In the genomic region with DNA sequence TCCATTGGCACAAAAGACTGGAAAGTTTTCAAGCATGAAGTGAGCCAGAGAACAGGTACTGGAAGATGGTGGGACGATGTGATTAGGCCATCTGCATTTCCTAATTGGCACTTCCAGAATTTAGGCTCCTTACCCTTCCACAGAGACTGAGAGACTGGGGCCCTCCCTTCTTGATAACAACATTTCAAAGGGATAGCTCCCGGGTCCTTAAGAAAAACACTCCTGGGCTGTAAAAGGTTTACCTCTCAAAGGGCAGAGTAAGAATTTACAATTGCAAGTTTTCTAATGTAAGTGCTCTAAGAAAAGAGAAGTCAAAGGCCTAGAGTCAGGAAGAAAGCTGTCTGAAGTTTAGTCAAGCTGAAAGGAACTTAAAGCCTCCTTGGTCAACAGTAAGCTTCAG, we compare ENCODE assay signal across 14 cellular contexts.
A peak's percentile ranks its signal among the peaks of the same experiment; 100 is the strongest.
DNase-seq lines count a peak whose midpoint lies in the region; ATAC-seq and TF ChIP-seq lines count a peak whose summit lies in the region.
"Had no signal": no experiment of that assay in that cellular context is flagged by ENCODE, and none has a peak within 500 bp of the region (broad histone marks: within the 10 kb centered on the region; RNA-seq: fewer than 3 reads in every experiment).

No MANE protein-coding gene starts in this region.

- no peak for TF ChIP-seq POLR2A in uterus (IDR thresholded peaks at IDR 0.05)

- H3K9me3 Mint-ChIP-seq in GM23338 = peaks cover 10% of the 10 kb centered on the region; the same call in 2 of the 3 replicates
- no peaks in the 10 kb centered on the region for H3K9me3 Mint-ChIP-seq in WTC11
- H3K9me3 Mint-ChIP-seq in nephron progenitor cell = no peaks in the 10 kb centered on the region
- no peaks in the 10 kb centered on the region for H3K9me3 Mint-ChIP-seq in activated T-helper 1 cell treated with anti-CD3 and anti-CD28 coated beads, Interleukin-12 subunit alpha, Interleukin-12 subunit beta, Interleukin-2, Interleukin-4 antibody, amounts not matched to agents 30 ng/mL and 10 ng/mL and 1 ng/mL, durations not matched to agents 14 hours and 24 hours and 36 hours

- H3K4me3 ChIP-seq in GM23338 (no peak overlapping the region), uterus (no peak overlapping the region)

- no peaks in the 10 kb centered on the region for H3K79me2 ChIP-seq in GM23338 (replicated peaks; ENCODE audit: insufficient read depth)

- 0 out of 2 replicates have a peak, but pooled peaks cover 4% of the 10 kb centered on the region for H3K4me1 ChIP-seq in GM23338 (ENCODE audit: insufficient read depth)
- H3K4me1 ChIP-seq in uterus = no peaks in the 10 kb centered on the region

- H3K27me3 ChIP-seq in GM23338 (ENCODE audit: insufficient read depth) = peaks cover 36% of the 10 kb centered on the region
- H3K27me3 ChIP-seq in uterus = no peaks in the 10 kb centered on the region

- H3K4me2 ChIP-seq in GM23338 = no peak overlapping the region

- peaks cover 35% of the 10 kb centered on the region for H3K27me3 Mint-ChIP-seq in GM23338 (ENCODE audit: insufficient read depth, low read depth, poor library complexity)
- peaks cover 94% of the 10 kb centered on the region for H3K27me3 Mint-ChIP-seq in WTC11 (ENCODE audit: low read depth)
- no peaks in the 10 kb centered on the region for H3K27me3 Mint-ChIP-seq in nephron progenitor cell (ENCODE audit: low read depth, poor library complexity)
- peaks cover 2% of the 10 kb centered on the region for H3K27me3 Mint-ChIP-seq in activated T-helper 1 cell treated with anti-CD3 and anti-CD28 coated beads, Interleukin-12 subunit alpha, Interleukin-12 subunit beta, Interleukin-2, Interleukin-4 antibody, amounts not matched to agents 30 ng/mL and 10 ng/mL and 1 ng/mL, durations not matched to agents 14 hours and 24 hours and 36 hours (ENCODE audit: insufficient read depth)

- H3K9me3 ChIP-seq in uterus = no peaks in the 10 kb centered on the region

- no peaks in the 10 kb centered on the region for H3K9me2 ChIP-seq in GM23338 (ENCODE audit: insufficient read depth)

- H3K27ac ChIP-seq in GM23338 (ENCODE audit: low read depth) (no peak overlapping the region), uterus (no peak overlapping the region)

- H3K4me3 Mint-ChIP-seq in GM23338 (no peak overlapping the region), WTC11 (no peak overlapping the region), nephron progenitor cell (no peak overlapping the region)
- H3K4me3 Mint-ChIP-seq in activated T-helper 1 cell treated with anti-CD3 and anti-CD28 coated beads, Interleukin-12 subunit alpha, Interleukin-12 subunit beta, Interleukin-2, Interleukin-4 antibody, amounts not matched to agents 30 ng/mL and 10 ng/mL and 1 ng/mL, durations not matched to agents 14 hours and 24 hours and 36 hours = no peak overlapping the region
- H3K4me3 Mint-ChIP-seq: CD14-positive monocyte; CD8-positive, alpha-beta T cell; HFFc6 had no signal

- POLR2A ChIA-PET in WTC11 (lab: Charles Lee) = no interaction called here

- ATAC-seq in GM23338 (peak; percentile 88), WTC11 (peak; percentile 94), HG02885 (IDR thresholded peaks at IDR 0.05; ENCODE audit: poor library complexity, unreplicated experiment) (no peak)
- ATAC-seq: CD8-positive, alpha-beta T cell had no signal

- intact Hi-C loops in uterus (cut with DNase I; ENCODE audit: low total_unique reads) = no loop called here
- intact Hi-C loops in activated T-helper 1 cell treated with anti-CD3 and anti-CD28 coated beads, Interleukin-12 subunit alpha, Interleukin-12 subunit beta, Interleukin-2, Interleukin-4 antibody, amounts not matched to agents 30 ng/mL and 10 ng/mL and 1 ng/mL, durations not matched to agents 14 hours and 24 hours and 36 hours (cut with micrococcal nuclease) = no loop called here

- no peaks in the 10 kb centered on the region for H3F3A ChIP-seq in GM23338 (replicated peaks; ENCODE audit: low read depth)

- DNase-seq in GM23338 (ENCODE audit: low spot score) (no peak), WTC11 (ENCODE audit: low spot score) (no peak), nephron progenitor cell (no peak), germinal center (ENCODE audit: low spot score) (no peak), uterus (no peak)
- DNase-seq in activated T-helper 1 cell treated with anti-CD3 and anti-CD28 coated beads, Interleukin-12 subunit alpha, Interleukin-12 subunit beta, Interleukin-2, Interleukin-4 antibody, amounts not matched to agents 30 ng/mL and 10 ng/mL and 1 ng/mL, durations not matched to agents 14 hours and 24 hours and 36 hours (ENCODE audit: low spot score) = no peak
- DNase-seq: CD8-positive, alpha-beta T cell; COR-L47; DND-41; GF-D8; HCEC 1CT; HFFc6 had no signal

- no peaks in the 10 kb centered on the region for H4K20me1 ChIP-seq in GM23338 (replicated peaks; ENCODE audit: insufficient read depth)

- CTCF ChIA-PET in WTC11 (lab: Charles Lee) = no interaction called here

- H3K4me1 Mint-ChIP-seq in GM23338 (peaks cover 15% of the 10 kb centered on the region), WTC11 (peaks cover 21% of the 10 kb centered on the region), nephron progenitor cell (peaks cover 25% of the 10 kb centered on the region)
- H3K4me1 Mint-ChIP-seq in activated T-helper 1 cell treated with anti-CD3 and anti-CD28 coated beads, Interleukin-12 subunit alpha, Interleukin-12 subunit beta, Interleukin-2, Interleukin-4 antibody, amounts not matched to agents 30 ng/mL and 10 ng/mL and 1 ng/mL, durations not matched to agents 14 hours and 24 hours and 36 hours (ENCODE audit: low read depth) = no peaks in the 10 kb centered on the region
- H3K4me1 Mint-ChIP-seq: CD14-positive monocyte had no signal

- TF ChIP-seq CTCF in GM23338 (conservative IDR thresholded peaks at IDR 0.05; ENCODE audit: low read depth in 2 of 2) (no peak), WTC11 (IDR thresholded peaks at IDR 0.05) (no peak), nephron progenitor cell (IDR thresholded peaks at IDR 0.05) (no peak), uterus (IDR thresholded peaks at IDR 0.05) (no peak)

- H3K27ac Mint-ChIP-seq in GM23338 (no peak overlapping the region), WTC11 (no peak overlapping the region), nephron progenitor cell (peak overlapping the region; percentile 62)
- H3K27ac Mint-ChIP-seq in activated T-helper 1 cell treated with anti-CD3 and anti-CD28 coated beads, Interleukin-12 subunit alpha, Interleukin-12 subunit beta, Interleukin-2, Interleukin-4 antibody, amounts not matched to agents 30 ng/mL and 10 ng/mL and 1 ng/mL, durations not matched to agents 14 hours and 24 hours and 36 hours = no peak overlapping the region
- H3K27ac Mint-ChIP-seq: CD14-positive monocyte; CD8-positive, alpha-beta T cell; HFFc6 had no signal

- H3K36me3 ChIP-seq in GM23338 (ENCODE audit: insufficient read depth) (no peaks in the 10 kb centered on the region), uterus (no peaks in the 10 kb centered on the region)

- H2AFZ ChIP-seq in GM23338 = no peak overlapping the region

- H3K36me3 Mint-ChIP-seq in GM23338 (ENCODE audit: low read depth) (no peaks in the 10 kb centered on the region), WTC11 (no peaks in the 10 kb centered on the region), nephron progenitor cell (ENCODE audit: low read depth) (no peaks in the 10 kb centered on the region)
- H3K36me3 Mint-ChIP-seq in activated T-helper 1 cell treated with anti-CD3 and anti-CD28 coated beads, Interleukin-12 subunit alpha, Interleukin-12 subunit beta, Interleukin-2, Interleukin-4 antibody, amounts not matched to agents 30 ng/mL and 10 ng/mL and 1 ng/mL, durations not matched to agents 14 hours and 24 hours and 36 hours (ENCODE audit: low read depth) = no peaks in the 10 kb centered on the region
- H3K36me3 Mint-ChIP-seq: CD14-positive monocyte; CD8-positive, alpha-beta T cell had no signal

TF ChIP-seq in GM23338, 12 proteins besides CTCF, POLR2A, EP300 and RAD21:
- no peak for TF ChIP-seq STAT1 (IDR thresholded peaks at IDR 0.05; ENCODE audit: unreplicated experiment)
- no peak for TF ChIP-seq ZNF114 (CRISPR knock-in tag; IDR thresholded peaks at IDR 0.05)

TF ChIP-seq in WTC11, 78 proteins besides CTCF, POLR2A, EP300 and RAD21 (continues in another document):
- TF ChIP-seq, protein P1, sequence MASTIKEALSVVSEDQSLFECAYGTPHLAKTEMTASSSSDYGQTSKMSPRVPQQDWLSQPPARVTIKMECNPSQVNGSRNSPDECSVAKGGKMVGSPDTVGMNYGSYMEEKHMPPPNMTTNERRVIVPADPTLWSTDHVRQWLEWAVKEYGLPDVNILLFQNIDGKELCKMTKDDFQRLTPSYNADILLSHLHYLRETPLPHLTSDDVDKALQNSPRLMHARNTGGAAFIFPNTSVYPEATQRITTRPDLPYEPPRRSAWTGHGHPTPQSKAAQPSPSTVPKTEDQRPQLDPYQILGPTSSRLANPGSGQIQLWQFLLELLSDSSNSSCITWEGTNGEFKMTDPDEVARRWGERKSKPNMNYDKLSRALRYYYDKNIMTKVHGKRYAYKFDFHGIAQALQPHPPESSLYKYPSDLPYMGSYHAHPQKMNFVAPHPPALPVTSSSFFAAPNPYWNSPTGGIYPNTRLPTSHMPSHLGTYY (CRISPR knock-in tag; IDR thresholded peaks at IDR 0.05) = no peak
- TF ChIP-seq KAT7 (CRISPR knock-in tag; IDR thresholded peaks at IDR 0.05; ENCODE audit: borderline replicate concordance) (no peak), NFATC4 (CRISPR knock-in tag; IDR thresholded peaks at IDR 0.05) (no peak), FOXK1 (CRISPR knock-in tag; IDR thresholded peaks at IDR 0.05) (no peak), MXD4 (CRISPR knock-in tag; IDR thresholded peaks at IDR 0.05; ENCODE audit: borderline replicate concordance) (no peak), ZNF396 (CRISPR knock-in tag; IDR thresholded peaks at IDR 0.05; ENCODE audit: borderline replicate concordance) (no peak)
- TF ChIP-seq, protein P2, sequence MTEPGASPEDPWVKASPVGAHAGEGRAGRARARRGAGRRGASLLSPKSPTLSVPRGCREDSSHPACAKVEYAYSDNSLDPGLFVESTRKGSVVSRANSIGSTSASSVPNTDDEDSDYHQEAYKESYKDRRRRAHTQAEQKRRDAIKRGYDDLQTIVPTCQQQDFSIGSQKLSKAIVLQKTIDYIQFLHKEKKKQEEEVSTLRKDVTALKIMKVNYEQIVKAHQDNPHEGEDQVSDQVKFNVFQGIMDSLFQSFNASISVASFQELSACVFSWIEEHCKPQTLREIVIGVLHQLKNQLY (CRISPR knock-in tag; IDR thresholded peaks at IDR 0.05) = no peak
- TF ChIP-seq, protein P3, sequence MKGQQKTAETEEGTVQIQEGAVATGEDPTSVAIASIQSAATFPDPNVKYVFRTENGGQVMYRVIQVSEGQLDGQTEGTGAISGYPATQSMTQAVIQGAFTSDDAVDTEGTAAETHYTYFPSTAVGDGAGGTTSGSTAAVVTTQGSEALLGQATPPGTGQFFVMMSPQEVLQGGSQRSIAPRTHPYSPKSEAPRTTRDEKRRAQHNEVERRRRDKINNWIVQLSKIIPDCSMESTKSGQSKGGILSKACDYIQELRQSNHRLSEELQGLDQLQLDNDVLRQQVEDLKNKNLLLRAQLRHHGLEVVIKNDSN (CRISPR knock-in tag; IDR thresholded peaks at IDR 0.05) = no peak
